In the genomic region with DNA sequence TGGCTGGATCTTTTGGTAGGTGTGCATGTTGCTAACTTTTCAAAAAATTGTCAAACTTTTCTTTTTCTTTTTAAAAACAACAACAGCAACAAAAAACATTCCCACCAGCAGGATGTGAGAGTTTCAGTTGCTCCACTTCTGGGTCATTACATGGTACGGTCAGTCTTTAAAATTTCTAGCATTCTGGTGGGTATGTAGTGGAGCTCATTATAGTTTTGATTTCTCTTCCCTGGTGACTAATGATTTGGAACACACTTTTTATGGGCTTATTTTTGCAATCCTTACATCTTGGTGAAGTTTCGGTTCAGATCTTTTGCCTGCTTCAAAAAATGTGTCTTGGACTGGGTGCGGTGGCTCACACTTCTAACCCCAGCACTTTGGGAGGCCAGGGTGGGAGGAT, we compare ENCODE assay signal across 24 cellular contexts.
"Had no signal": no experiment of that assay in that cellular context is flagged by ENCODE, and none has a peak within 500 bp of the region (broad histone marks: within the 10 kb centered on the region; RNA-seq: fewer than 3 reads in every experiment).

No MANE protein-coding gene starts in this region.

- H3K4me3 ChIP-seq: esophagus squamous epithelium, hepatocyte, lung, prostate gland, right lobe of liver, spleen, testis, transverse colon had no signal

- H3K27ac Mint-ChIP-seq: dendritic cell treated with granulocyte-macrophage colony-stimulating factor and Interleukin-4, amounts not matched to agents 40 ng/mL and 50 ng/mL, for 4 days; nephron progenitor cell; stimulated activated memory B cell treated with anti-CD40 and anti-IgM and Interleukin-4, amounts not matched to agents 10 μg/mL and 1 μg/mL and 100 μg/mL, for 72 hours; stimulated activated naive CD8-positive, alpha-beta T cell treated with anti-CD3 and anti-CD28 coated beads, Interleukin-15, Interleukin-2, amounts not matched to agents 100 ng/mL and 50 ng/mL, for 24 hours had no signal

- H3K27me3 Mint-ChIP-seq: dendritic cell treated with granulocyte-macrophage colony-stimulating factor and Interleukin-4, amounts not matched to agents 40 ng/mL and 50 ng/mL, for 4 days; effector memory CD8-positive, alpha-beta T cell; naive B cell; stimulated activated memory B cell treated with anti-CD40 and anti-IgM and Interleukin-4, amounts not matched to agents 10 μg/mL and 1 μg/mL and 100 μg/mL, for 72 hours; stimulated activated naive CD8-positive, alpha-beta T cell treated with anti-CD3 and anti-CD28 coated beads, Interleukin-15, Interleukin-2, amounts not matched to agents 100 ng/mL and 50 ng/mL, for 24 hours had no signal

- H3K4me3 Mint-ChIP-seq: dendritic cell treated with granulocyte-macrophage colony-stimulating factor and Interleukin-4, amounts not matched to agents 40 ng/mL and 50 ng/mL, for 4 days; effector memory CD8-positive, alpha-beta T cell; naive B cell; nephron progenitor cell; stimulated activated memory B cell treated with anti-CD40 and anti-IgM and Interleukin-4, amounts not matched to agents 10 μg/mL and 1 μg/mL and 100 μg/mL, for 72 hours; stimulated activated naive CD8-positive, alpha-beta T cell treated with anti-CD3 and anti-CD28 coated beads, Interleukin-15, Interleukin-2, amounts not matched to agents 100 ng/mL and 50 ng/mL, for 24 hours had no signal

- ATAC-seq: effector memory CD8-positive, alpha-beta T cell; left colon; left ventricle myocardium superior; right lobe of liver; stimulated activated memory B cell treated with anti-CD40 and anti-IgM and Interleukin-4, amounts not matched to agents 10 μg/mL and 1 μg/mL and 100 μg/mL, for 72 hours had no signal

- DNase-seq: effector memory CD8-positive, alpha-beta T cell; esophagus squamous epithelium; foreskin melanocyte; head of caudate nucleus; kidney; left colon; left ventricle myocardium superior; mesenchymal stem cell; naive B cell; nephron progenitor cell; retina; right lobe of liver; spleen; stimulated activated CD4-positive, alpha-beta T cell treated with anti-CD3 and anti-CD28 coated beads, Interleukin-15, amount 100 ng/mL, for 24 hours; stimulated activated CD4-positive, alpha-beta T cell treated with anti-CD3 and anti-CD28 coated beads, Interleukin-1b, Interleukin-23, amount 100 ng/mL, for 48 hours; stimulated activated CD4-positive, alpha-beta T cell treated with anti-CD3 and anti-CD28 coated beads, Interleukin-4, amount 100 ng/mL, for 24 hours; testis; transverse colon had no signal
